1 cellular context compared by ENCODE assay signal in the genomic region with DNA sequence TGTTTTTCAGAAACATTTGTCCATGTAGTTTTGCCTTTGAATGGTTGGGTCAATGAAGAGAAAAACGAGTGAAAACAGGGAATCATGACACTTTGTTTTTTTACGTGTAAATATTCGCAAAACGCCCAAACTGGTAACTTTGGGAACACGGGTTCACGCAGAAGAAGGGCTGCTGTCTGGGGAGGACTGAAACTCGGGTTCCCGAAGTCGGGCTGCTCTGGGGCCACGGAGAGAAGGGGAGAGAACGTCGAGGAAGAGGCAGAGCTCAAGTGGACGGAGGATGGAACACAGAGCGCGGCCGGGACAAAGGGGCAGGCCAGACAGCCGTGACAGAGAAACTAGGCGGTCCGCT.
A peak's percentile ranks its signal among the peaks of the same experiment; 100 is the strongest.
TF ChIP-seq lines count a peak whose summit lies in the region.

No MANE protein-coding gene starts in this region.

TF ChIP-seq in HepG2, 621 proteins besides CTCF, POLR2A, EP300 and RAD21 (continued from another document):
- TF ChIP-seq, protein P1, sequence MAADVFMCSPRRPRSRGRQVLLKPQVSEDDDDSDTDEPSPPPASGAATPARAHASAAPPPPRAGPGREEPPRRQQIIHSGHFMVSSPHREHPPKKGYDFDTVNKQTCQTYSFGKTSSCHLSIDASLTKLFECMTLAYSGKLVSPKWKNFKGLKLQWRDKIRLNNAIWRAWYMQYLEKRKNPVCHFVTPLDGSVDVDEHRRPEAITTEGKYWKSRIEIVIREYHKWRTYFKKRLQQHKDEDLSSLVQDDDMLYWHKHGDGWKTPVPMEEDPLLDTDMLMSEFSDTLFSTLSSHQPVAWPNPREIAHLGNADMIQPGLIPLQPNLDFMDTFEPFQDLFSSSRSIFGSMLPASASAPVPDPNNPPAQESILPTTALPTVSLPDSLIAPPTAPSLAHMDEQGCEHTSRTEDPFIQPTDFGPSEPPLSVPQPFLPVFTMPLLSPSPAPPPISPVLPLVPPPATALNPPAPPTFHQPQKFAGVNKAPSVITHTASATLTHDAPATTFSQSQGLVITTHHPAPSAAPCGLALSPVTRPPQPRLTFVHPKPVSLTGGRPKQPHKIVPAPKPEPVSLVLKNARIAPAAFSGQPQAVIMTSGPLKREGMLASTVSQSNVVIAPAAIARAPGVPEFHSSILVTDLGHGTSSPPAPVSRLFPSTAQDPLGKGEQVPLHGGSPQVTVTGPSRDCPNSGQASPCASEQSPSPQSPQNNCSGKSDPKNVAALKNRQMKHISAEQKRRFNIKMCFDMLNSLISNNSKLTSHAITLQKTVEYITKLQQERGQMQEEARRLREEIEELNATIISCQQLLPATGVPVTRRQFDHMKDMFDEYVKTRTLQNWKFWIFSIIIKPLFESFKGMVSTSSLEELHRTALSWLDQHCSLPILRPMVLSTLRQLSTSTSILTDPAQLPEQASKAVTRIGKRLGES (CRISPR knock-in tag; IDR thresholded peaks at IDR 0.05; ENCODE audit: borderline replicate concordance): no peak
- TF ChIP-seq NFYB (CRISPR knock-in tag; IDR thresholded peaks at IDR 0.05) (no peak), MAZ (IDR thresholded peaks at IDR 0.05; ENCODE audit: borderline replicate concordance, low read depth, low read length) (no peak), MAZ (CRISPR knock-in tag; IDR thresholded peaks at IDR 0.05; ENCODE audit: low read depth) (peak; percentile 6; the same call in 1 of the 2 replicates)
